2 cellular contexts compared by ENCODE assay signal in genomic region chr17:36115649-36115977, GRCh38.
TF ChIP-seq lines count a peak whose summit lies in the region.
"Not testable (repeated sequence)": the region's sequence is repeated elsewhere in the genome, so short reads cannot be mapped to it uniquely, and the experiment has no call there.

No MANE protein-coding gene starts in this region.

TF ChIP-seq in GM12878, 131 proteins besides CTCF, POLR2A, EP300 and RAD21:
- peak; percentile 33; the same call in 1 of the 2 replicates for TF ChIP-seq ATF7 (IDR thresholded peaks at IDR 0.05; ENCODE audit: low read depth)

TF ChIP-seq in HepG2, 621 proteins besides CTCF, POLR2A, EP300 and RAD21:
- TF ChIP-seq ATF7 (IDR thresholded peaks at IDR 0.05), result peak; percentile 67
- not testable (repeated sequence) for TF ChIP-seq ATF7 (CRISPR knock-in tag; IDR thresholded peaks at IDR 0.05)
TF ChIP-seq in HepG2: peak in this region for 1; not testable (repeated sequence) for 620.
